In the genomic region with DNA sequence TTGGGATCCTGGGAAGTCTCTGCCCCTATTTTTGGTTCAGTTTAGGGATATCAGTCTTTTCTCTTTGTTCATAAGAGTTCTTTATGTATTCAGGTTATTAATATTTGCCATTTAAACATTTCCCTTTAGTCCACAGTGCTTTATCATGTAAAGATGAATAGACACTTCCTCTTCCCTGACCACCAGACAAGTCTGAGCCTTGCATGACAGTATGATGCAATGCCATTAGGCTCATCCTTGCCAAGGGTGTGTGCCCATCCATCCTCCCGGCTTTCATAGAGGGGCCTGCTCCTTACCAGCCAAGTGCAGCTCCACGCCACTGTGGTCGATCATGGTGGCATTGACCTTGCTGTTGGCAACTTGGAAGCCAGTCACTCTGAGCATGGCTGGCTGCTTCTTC, we compare ENCODE assay signal across 20 cellular contexts.
"Had no signal": no experiment of that assay in that cellular context is flagged by ENCODE, and none has a peak within 500 bp of the region (broad histone marks: within the 10 kb centered on the region; RNA-seq: fewer than 3 reads in every experiment).

No MANE protein-coding gene starts in this region.

- H3K27ac ChIP-seq: heart left ventricle, prostate gland, suprapubic skin had no signal

- DNase-seq: activated naive CD4-positive, alpha-beta T cell; activated naive CD8-positive, alpha-beta T cell treated with anti-CD3 and anti-CD28 coated beads, Interleukin-2, amount 10 ng/mL, durations not matched to agents 7 days and 5 days; activated T-cell treated with anti-CD3 and anti-CD28 coated beads for 4 hours; cortex of kidney; effector CD8-positive, alpha-beta T cell; heart left ventricle; left cardiac atrium; midbrain; right cardiac atrium; small intestine; stimulated activated CD4-positive, alpha-beta T cell treated with anti-CD3 and anti-CD28 coated beads, Interleukin-4, amount 100 ng/mL, for 4 hours; stimulated activated CD8-positive, alpha-beta memory T cell treated with anti-CD3 and anti-CD28 coated beads, Interleukin-4, amount 100 ng/mL, for 48 hours; stimulated activated naive CD4-positive, alpha-beta T cell treated with Interleukin-2 at 50 U/mL for 16 hours; T-helper 2 cell had no signal

- H3K4me3 ChIP-seq: heart left ventricle, lung, prostate gland, suprapubic skin had no signal

- H3K27me3 ChIP-seq: heart left ventricle had no signal

- ATAC-seq: heart left ventricle, left cardiac atrium, right cardiac atrium had no signal

- H3K4me1 ChIP-seq: heart left ventricle, prostate gland, suprapubic skin had no signal

- FAIRE-seq: endothelial cell of umbilical vein, frontal cortex, small intestine, TTC549 had no signal

- H3K9me3 ChIP-seq: heart left ventricle, prostate gland, suprapubic skin had no signal

- H3K36me3 ChIP-seq: heart left ventricle, prostate gland, suprapubic skin had no signal
